In the genomic region with DNA sequence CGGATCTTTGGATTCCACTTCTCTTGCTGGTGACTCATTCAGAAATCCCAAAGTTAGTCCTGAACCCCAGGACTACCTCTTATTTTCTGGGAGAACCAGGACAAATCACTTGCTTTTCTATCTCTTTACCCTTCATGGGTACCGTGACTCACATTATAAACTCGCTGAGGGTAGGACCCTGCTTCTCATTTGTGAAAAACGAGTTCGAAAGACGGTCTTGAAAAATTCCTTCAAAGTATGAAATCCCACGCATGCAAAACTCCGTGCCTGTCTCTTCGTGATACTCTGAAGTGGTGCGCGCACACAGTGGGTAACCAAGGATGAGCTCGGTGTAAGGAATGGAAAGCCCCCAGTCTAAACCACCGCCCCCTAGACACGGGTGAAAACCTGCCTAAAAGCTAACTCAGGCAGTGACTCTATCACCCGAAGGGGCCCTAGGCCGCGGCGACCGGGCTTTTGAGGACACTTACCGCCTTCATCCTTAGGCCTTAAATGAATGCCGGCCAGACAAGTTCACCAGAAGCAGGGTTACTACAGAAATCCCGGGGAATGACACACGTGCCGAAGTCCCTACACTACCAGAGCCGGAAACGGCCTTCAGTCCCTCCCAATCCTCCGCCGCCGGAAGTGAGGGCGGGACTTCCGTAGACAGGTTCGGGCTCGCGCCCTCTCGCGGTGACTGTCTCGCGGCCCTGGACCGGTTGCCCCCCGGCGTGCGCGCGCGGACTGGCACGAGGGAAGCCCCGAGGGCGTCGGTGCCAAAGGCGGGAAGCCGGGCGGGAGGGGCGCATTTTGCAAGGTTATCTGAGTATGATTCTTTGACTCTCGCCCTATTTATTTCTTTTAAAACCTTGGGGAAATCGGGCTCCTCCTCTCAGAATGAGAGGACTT, we compare ENCODE assay signal across 8 cellular contexts. TPM values are rescaled to one million over a fixed set of nuclear protein-coding genes. Genes with fewer than 3 reads are reported as not detected.
DNase-seq lines count a peak whose midpoint lies in the region; TF ChIP-seq lines count a peak whose summit lies in the region.

A gene with protein sequence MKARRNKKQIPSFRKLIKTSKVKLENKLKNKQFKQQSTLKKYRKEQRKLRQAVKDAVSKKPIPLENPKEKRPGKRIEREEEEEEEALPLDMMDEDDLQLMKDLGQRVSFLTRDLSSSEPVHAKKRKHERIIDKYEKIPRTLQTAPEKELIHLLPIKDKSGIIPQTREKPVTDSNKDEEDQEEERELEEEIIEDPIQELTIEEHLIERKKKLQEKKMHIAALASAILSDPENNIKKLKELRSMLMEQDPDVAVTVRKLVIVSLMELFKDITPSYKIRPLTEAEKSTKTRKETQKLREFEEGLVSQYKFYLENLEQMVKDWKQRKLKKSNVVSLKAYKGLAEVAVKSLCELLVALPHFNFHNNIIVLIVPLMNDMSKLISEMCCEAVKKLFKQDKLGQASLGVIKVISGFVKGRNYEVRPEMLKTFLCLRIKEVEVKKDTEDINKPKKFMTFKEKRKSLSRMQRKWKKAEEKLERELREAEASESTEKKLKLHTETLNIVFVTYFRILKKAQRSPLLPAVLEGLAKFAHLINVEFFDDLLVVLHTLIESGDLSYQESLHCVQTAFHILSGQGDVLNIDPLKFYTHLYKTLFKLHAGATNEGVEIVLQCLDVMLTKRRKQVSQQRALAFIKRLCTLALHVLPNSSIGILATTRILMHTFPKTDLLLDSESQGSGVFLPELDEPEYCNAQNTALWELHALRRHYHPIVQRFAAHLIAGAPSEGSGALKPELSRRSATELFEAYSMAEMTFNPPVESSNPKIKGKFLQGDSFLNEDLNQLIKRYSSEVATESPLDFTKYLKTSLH (minus strand): TSS at position 580 of the 891 bp plus-strand sequence. CDS start 101 bp downstream, at position 479.

- peaks cover 32% of the 10 kb centered on the region for H3K4me1 Mint-ChIP-seq in nephron
- peaks cover 37% of the 10 kb centered on the region for H3K4me1 Mint-ChIP-seq in stimulated activated naive CD8-positive, alpha-beta T cell treated with anti-CD3 and anti-CD28 coated beads, Interleukin-15, Interleukin-2, amounts not matched to agents 100 ng/mL and 50 ng/mL, for 24 hours (ENCODE audit: low read depth)

- peaks cover 23% of the 10 kb centered on the region for H3K36me3 Mint-ChIP-seq in nephron (ENCODE audit: low read depth)
- H3K36me3 Mint-ChIP-seq in stimulated activated naive CD8-positive, alpha-beta T cell treated with anti-CD3 and anti-CD28 coated beads, Interleukin-15, Interleukin-2, amounts not matched to agents 100 ng/mL and 50 ng/mL, for 24 hours (ENCODE audit: low read depth), result peaks cover 34% of the 10 kb centered on the region

- H3K27ac Mint-ChIP-seq in nephron, result peak within 1 kb of the TSS; percentile 85 to 90 (median 90)
- H3K27ac Mint-ChIP-seq in stimulated activated naive CD8-positive, alpha-beta T cell treated with anti-CD3 and anti-CD28 coated beads, Interleukin-15, Interleukin-2, amounts not matched to agents 100 ng/mL and 50 ng/mL, for 24 hours, result peak within 1 kb of the TSS; percentile 95

- H3K4me3 Mint-ChIP-seq in nephron, result peak within 1 kb of the TSS; percentile 91 to 99 (median 97)
- peak within 1 kb of the TSS; percentile 98 for H3K4me3 Mint-ChIP-seq in stimulated activated naive CD8-positive, alpha-beta T cell treated with anti-CD3 and anti-CD28 coated beads, Interleukin-15, Interleukin-2, amounts not matched to agents 100 ng/mL and 50 ng/mL, for 24 hours

- H3K9me3 ChIP-seq in ES-I3 (ENCODE audit: control insufficient read depth, insufficient read depth, low read length), result no peaks in the 10 kb centered on the region

- H3K4me3 ChIP-seq in LNCaP clone FGC (ENCODE audit: low read depth, low read length), result peak within 1 kb of the TSS; percentile 66
- peak within 1 kb of the TSS; percentile 85 for H3K4me3 ChIP-seq in fibroblast of the aortic adventitia (ENCODE audit: low read depth, low read length)

- DNase-seq in H4 (ENCODE audit: low spot score), result peak; percentile 93
- peak; percentile 61 for DNase-seq in LNCaP clone FGC (ENCODE audit: low read depth)
- peak; percentile 94 for DNase-seq in activated effector memory CD4-positive, alpha-beta T cell treated with Interleukin-2 at 50 U/mL for 16 hours
- DNase-seq in fibroblast of the aortic adventitia (ENCODE audit: low read depth), result peak; percentile 91

- peaks cover 11% of the 10 kb centered on the region for H3K4me1 ChIP-seq in ES-I3 (ENCODE audit: insufficient read depth, low read length)

- H3K9me3 Mint-ChIP-seq in nephron, result no peaks in the 10 kb centered on the region
- H3K9me3 Mint-ChIP-seq in stimulated activated naive CD8-positive, alpha-beta T cell treated with anti-CD3 and anti-CD28 coated beads, Interleukin-15, Interleukin-2, amounts not matched to agents 100 ng/mL and 50 ng/mL, for 24 hours, result no peaks in the 10 kb centered on the region

- peaks cover 4% of the 10 kb centered on the region; the same call in 1 of the 2 replicates for H3K36me3 ChIP-seq in ES-I3 (ENCODE audit: insufficient read depth, low read length)

- TF ChIP-seq CTCF in LNCaP clone FGC (IDR thresholded peaks at IDR 0.05; ENCODE audit: control insufficient read depth, extremely low read depth, insufficient read depth) (peak; percentile 67), fibroblast of the aortic adventitia (IDR thresholded peaks at IDR 0.05; ENCODE audit: insufficient read depth, low read length) (peak; percentile 62), nephron (IDR thresholded peaks at IDR 0.05; ENCODE audit: unreplicated experiment in 3 of 3) (peak; percentile 99 to 100 (median 99))

- peak; percentile 94 for TF ChIP-seq POLR2A in Raji (IDR thresholded peaks at IDR 0.05; ENCODE audit: insufficient read depth, low read depth, low read length)

- H3K9ac ChIP-seq in ES-I3 (ENCODE audit: low read depth, low read length), result peak within 1 kb of the TSS; percentile 92

- H3K27me3 Mint-ChIP-seq in nephron (ENCODE audit: low read depth), result peaks cover 5% of the 10 kb centered on the region
- peaks cover 11% of the 10 kb centered on the region for H3K27me3 Mint-ChIP-seq in stimulated activated naive CD8-positive, alpha-beta T cell treated with anti-CD3 and anti-CD28 coated beads, Interleukin-15, Interleukin-2, amounts not matched to agents 100 ng/mL and 50 ng/mL, for 24 hours

RNA-seq across cellular contexts. Expression of the gene that starts here (rescaled TPM):
- total RNA-seq in H4 (2014; rRNA removed; shearing (Covaris generic)), result 33.3 and 37.1 TPM in 2 replicates
- 20.8 and 36.4 TPM in 2 replicates for total RNA-seq in fibroblast of the aortic adventitia (ENCODE audit: low replicate concordance)

Comparison
In these comparisons a context has a peak if more than half of its experiments do, and no peak if none do; other contexts are left out.
1. Peak in every context shown above with its lines: DNase-seq and H3K4me3 ChIP-seq.